ENCODE assay signal across 19 cellular contexts in the genomic region with DNA sequence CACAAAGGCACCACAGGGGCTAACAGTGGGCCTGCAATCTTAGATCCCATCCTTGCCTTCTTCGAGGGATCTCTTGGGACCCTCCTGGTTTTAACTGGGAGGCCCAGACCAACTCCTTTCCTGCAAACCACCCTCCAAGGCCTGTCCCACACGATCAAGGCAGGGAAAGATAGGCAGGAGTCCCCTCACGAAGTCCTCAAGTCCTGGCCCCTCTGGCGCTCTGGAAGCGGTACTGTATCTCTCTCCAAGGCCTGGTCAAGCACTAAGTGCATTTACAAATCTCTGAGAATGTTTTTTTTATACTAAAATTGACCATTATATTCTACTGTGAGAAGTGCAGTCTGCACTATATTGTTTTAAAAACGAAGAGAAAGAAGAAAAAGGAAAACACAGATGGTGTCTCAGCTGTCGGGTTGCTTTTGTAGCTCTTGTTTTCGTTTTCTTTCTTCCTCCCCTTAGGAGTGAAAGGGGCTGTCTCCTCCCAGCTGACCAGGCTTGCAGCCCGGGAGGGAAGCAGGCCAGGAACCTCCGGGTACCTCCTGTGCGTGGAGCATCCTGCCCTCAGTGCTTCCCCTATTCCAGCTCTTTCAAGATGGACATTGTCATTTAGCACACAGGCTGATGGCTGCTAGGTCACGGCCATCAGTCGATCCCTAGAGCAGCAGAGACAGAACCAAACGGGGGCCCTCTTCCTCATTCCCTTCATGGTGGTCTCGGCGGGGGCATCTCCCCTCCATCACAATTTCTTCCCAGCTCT. TPM values are rescaled to one million over a fixed set of nuclear protein-coding genes. Genes with fewer than 3 reads are reported as not detected.
A peak's percentile ranks its signal among the peaks of the same experiment; 100 is the strongest.
DNase-seq lines count a peak whose midpoint lies in the region; ATAC-seq and TF ChIP-seq lines count a peak whose summit lies in the region.
"Had no signal": no experiment of that assay in that cellular context is flagged by ENCODE, and none has a peak within 500 bp of the region (broad histone marks: within the 10 kb centered on the region; RNA-seq: fewer than 3 reads in every experiment).

No MANE protein-coding gene starts in this region.

- H3K27ac ChIP-seq in substantia nigra (ENCODE audit: low read depth, low read length, poor library complexity, severe bottlenecking): peak overlapping the region; percentile 80
- H3K27ac ChIP-seq: esophagus muscularis mucosa had no signal

- H3K27ac Mint-ChIP-seq in activated CD8-positive, alpha-beta memory T cell treated with anti-CD3 and anti-CD28 coated beads, Interleukin-2, amount 10 ng/mL, durations not matched to agents 7 days and 5 days: no peak overlapping the region
- H3K27ac Mint-ChIP-seq in chondrocyte (ENCODE audit: unreplicated experiment): no peak overlapping the region
- H3K27ac Mint-ChIP-seq: activated T-cell treated with anti-CD3 and anti-CD28 coated beads, Interleukin-2, amount 50 U/mL, for 72 hours; CD4-positive, alpha-beta T cell; dendritic cell treated with granulocyte-macrophage colony-stimulating factor and Interleukin-4, amounts not matched to agents 40 ng/mL and 50 ng/mL, for 4 days; GM23338 had no signal

- DNase-seq in activated CD8-positive, alpha-beta memory T cell treated with anti-CD3 and anti-CD28 coated beads, Interleukin-2, amount 10 ng/mL, durations not matched to agents 7 days and 5 days: peak; percentile 29
- no peak for DNase-seq in activated CD8-positive, alpha-beta memory T cell treated with anti-CD3 and anti-CD28 coated beads, Interleukin-2, amount 50 U/mL, for 4 hours
- DNase-seq in chondrocyte (ENCODE audit: low spot score) (peak; percentile 44), left lobe of liver (ENCODE audit: low spot score) (peak; percentile 16), substantia nigra (lab: John Stamatoyannopoulos, UW) (peak in 37 of 49 donors; percentile 13 to 70 (median 43)), RPMI8226 (no peak)
- DNase-seq in stimulated activated CD4-positive, alpha-beta T cell treated with anti-CD3 and anti-CD28 coated beads, Interleukin-4, amount 100 ng/mL, for 24 hours: no peak
- DNase-seq: activated CD4-positive, alpha-beta T cell treated with anti-CD3 and anti-CD28 coated beads, Interleukin-2, amount 50 U/mL, for 1 hour; activated T-cell treated with anti-CD3 and anti-CD28 coated beads, Interleukin-2, amount 50 U/mL, for 72 hours; left ventricle myocardium superior; naive B cell; NCI-H1930; NCI-H524 treated with DMSO at 0.1 percent for 48 hours; right cardiac atrium had no signal

- no peak overlapping the region for H3K4me3 Mint-ChIP-seq in activated CD8-positive, alpha-beta memory T cell treated with anti-CD3 and anti-CD28 coated beads, Interleukin-2, amount 10 ng/mL, durations not matched to agents 7 days and 5 days
- no peak overlapping the region for H3K4me3 Mint-ChIP-seq in chondrocyte (ENCODE audit: unreplicated experiment)
- H3K4me3 Mint-ChIP-seq: activated T-cell treated with anti-CD3 and anti-CD28 coated beads, Interleukin-2, amount 50 U/mL, for 72 hours; CD4-positive, alpha-beta T cell; dendritic cell treated with granulocyte-macrophage colony-stimulating factor and Interleukin-4, amounts not matched to agents 40 ng/mL and 50 ng/mL, for 4 days; GM23338; naive B cell had no signal

- H3K27me3 Mint-ChIP-seq in activated CD8-positive, alpha-beta memory T cell treated with anti-CD3 and anti-CD28 coated beads, Interleukin-2, amount 10 ng/mL, durations not matched to agents 7 days and 5 days: peaks cover 9% of the 10 kb centered on the region
- H3K27me3 Mint-ChIP-seq in chondrocyte (ENCODE audit: low read depth): peaks cover 3% of the 10 kb centered on the region
- H3K27me3 Mint-ChIP-seq: CD4-positive, alpha-beta T cell had no signal

- no peaks in the 10 kb centered on the region for H3K36me3 Mint-ChIP-seq in activated CD8-positive, alpha-beta memory T cell treated with anti-CD3 and anti-CD28 coated beads, Interleukin-2, amount 10 ng/mL, durations not matched to agents 7 days and 5 days
- no peaks in the 10 kb centered on the region for H3K36me3 Mint-ChIP-seq in chondrocyte (ENCODE audit: low read depth)
- H3K36me3 Mint-ChIP-seq: naive B cell had no signal

- no peaks in the 10 kb centered on the region for H3K9me3 Mint-ChIP-seq in activated CD8-positive, alpha-beta memory T cell treated with anti-CD3 and anti-CD28 coated beads, Interleukin-2, amount 10 ng/mL, durations not matched to agents 7 days and 5 days (ENCODE audit: low read depth)
- H3K9me3 Mint-ChIP-seq in chondrocyte (ENCODE audit: low read depth): no peaks in the 10 kb centered on the region
- H3K9me3 Mint-ChIP-seq: activated T-cell treated with anti-CD3 and anti-CD28 coated beads, Interleukin-2, amount 50 U/mL, for 72 hours; CD4-positive, alpha-beta T cell; dendritic cell treated with granulocyte-macrophage colony-stimulating factor and Interleukin-4, amounts not matched to agents 40 ng/mL and 50 ng/mL, for 4 days; GM23338; naive B cell had no signal

- H3K4me1 Mint-ChIP-seq in activated CD8-positive, alpha-beta memory T cell treated with anti-CD3 and anti-CD28 coated beads, Interleukin-2, amount 10 ng/mL, durations not matched to agents 7 days and 5 days: peaks cover 4% of the 10 kb centered on the region
- H3K4me1 Mint-ChIP-seq in chondrocyte (ENCODE audit: low read depth): no peaks in the 10 kb centered on the region

- CTCF ChIA-PET in activated CD8-positive, alpha-beta memory T cell treated with anti-CD3 and anti-CD28 coated beads, Interleukin-2, amount 10 ng/mL, durations not matched to agents 7 days and 5 days (lab: Charles Lee): interaction anchor here (1.2 to 1.3 kb wide), 3 partner anchors 16 to 83 kb away, joined by 3 to 4 read pairs (median 3); no protein-coding TSS in a partner anchor

- ATAC-seq in activated CD8-positive, alpha-beta memory T cell treated with anti-CD3 and anti-CD28 coated beads, Interleukin-2, amount 10 ng/mL, durations not matched to agents 7 days and 5 days: no peak
- ATAC-seq in left lobe of liver (no peak), HG03175 (IDR thresholded peaks at IDR 0.05; ENCODE audit: unreplicated experiment) (no peak)
- ATAC-seq: activated T-cell treated with anti-CD3 and anti-CD28 coated beads, Interleukin-2, amount 50 U/mL, for 72 hours; GM23338; left ventricle myocardium superior; right cardiac atrium had no signal

- no peak for TF ChIP-seq CTCF in chondrocyte (IDR thresholded peaks at IDR 0.05)

RNA-seq across cellular contexts. Expression of a gene that starts 56.7 kb away (rescaled TPM):
- total RNA-seq in activated CD8-positive, alpha-beta memory T cell treated with anti-CD3 and anti-CD28 coated beads, Interleukin-2, amount 10 ng/mL, durations not matched to agents 7 days and 5 days: 1 to 10 TPM in 1 of 2 experiments, under 1 TPM in 1; 0.70 to 1.6 TPM
- total RNA-seq in chondrocyte (1.0 to 1.5 TPM (median 1.2 TPM) in 3 replicates), left lobe of liver (1.8 TPM)

Comparison
In these comparisons a context has a peak if more than half of its experiments do, and no peak if none do; other contexts are left out.
1. DNase-seq: peak in activated CD8-positive, alpha-beta memory T cell treated with anti-CD3 and anti-CD28 coated beads, Interleukin-2, amount 10 ng/mL, durations not matched to agents 7 days and 5 days (single experiment), chondrocyte (single experiment), left lobe of liver (single experiment) and substantia nigra (37 of 49); none in activated CD8-positive, alpha-beta memory T cell treated with anti-CD3 and anti-CD28 coated beads, Interleukin-2, amount 50 U/mL, for 4 hours (single experiment), stimulated activated CD4-positive, alpha-beta T cell treated with anti-CD3 and anti-CD28 coated beads, Interleukin-4, amount 100 ng/mL, for 24 hours (single experiment) and RPMI8226 (single experiment).